ENCODE assay signal across 8 cellular contexts in the genomic region with DNA sequence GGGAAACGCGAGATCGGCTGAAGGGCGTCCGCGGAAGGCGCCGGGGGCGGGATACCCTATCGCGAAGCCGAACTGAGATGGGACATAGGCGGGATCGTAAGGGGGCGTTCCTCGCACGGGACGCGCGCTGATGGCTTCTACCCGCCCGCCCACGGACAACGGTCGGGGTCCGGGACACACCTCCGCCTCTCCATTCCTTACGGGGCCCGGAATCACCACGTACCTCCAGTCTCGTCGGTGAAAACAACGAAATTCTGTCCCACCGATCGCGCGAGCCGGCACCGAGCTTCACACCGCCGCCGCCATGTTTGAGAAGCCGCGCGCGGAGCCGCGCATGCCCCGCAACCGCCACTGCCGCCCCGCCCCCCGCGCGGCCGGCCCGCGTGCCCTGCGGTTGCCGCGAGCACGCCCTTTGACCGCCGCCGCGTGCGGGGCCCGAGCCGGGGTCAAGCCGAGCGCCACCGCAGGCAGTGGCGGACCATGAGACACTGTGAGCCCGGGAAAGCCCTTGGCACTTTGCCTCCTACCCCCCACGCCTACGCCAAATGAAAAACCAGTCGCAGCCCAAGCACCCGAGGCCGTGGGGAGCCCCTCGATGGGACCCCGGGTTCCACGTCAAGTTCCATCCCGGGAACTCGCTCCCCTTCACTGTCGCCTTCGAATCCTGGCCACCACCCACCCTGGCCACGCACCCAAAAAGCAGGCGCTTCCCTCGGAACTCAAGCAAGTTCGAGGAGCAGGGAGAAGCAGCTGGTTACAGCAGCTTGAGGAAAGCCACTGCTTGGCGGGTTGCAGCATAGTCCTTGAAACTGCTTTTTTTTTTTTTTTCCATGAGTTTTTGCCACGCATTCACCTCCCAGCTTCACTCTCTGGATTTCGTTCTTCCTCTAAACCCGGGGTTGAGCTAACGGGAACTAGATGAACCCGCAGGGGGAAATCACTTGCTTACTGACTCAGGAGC. TPM values are rescaled to one million over a fixed set of nuclear protein-coding genes. Genes with fewer than 3 reads are reported as not detected.
DNase-seq lines count a peak whose midpoint lies in the region; ATAC-seq, FAIRE-seq and TF ChIP-seq lines count a peak whose summit lies in the region.

A gene (minus strand): TSS at position 320 of the 961 bp plus-strand sequence. CDS start 20,617 bp downstream, outside the sequence.

- TF ChIP-seq CTCF in IMR-90 (conservative IDR thresholded peaks at IDR 0.05; ENCODE audit: low read depth, low read length) (no peak), WERI-Rb-1 (IDR thresholded peaks at IDR 0.05; ENCODE audit: low read depth, low read length) (no peak), kidney (IDR thresholded peaks at IDR 0.05; ENCODE audit: borderline replicate concordance, extremely low read depth, insufficient read depth) (no peak)

- intact Hi-C loops in IMR-90 (cut with micrococcal nuclease) = no loop called here
- intact Hi-C loops in kidney (cut with DNase I) = no loop called here

- CTCF ChIA-PET in IMR-90 (lab: Yijun Ruan, JAX) = interaction anchor here (0.6 kb wide), 2 partner anchors 13 to 54 kb away, joined by 4 to 6 read pairs; no protein-coding TSS in a partner anchor

- peak within 1 kb of the TSS; percentile 81 for H3K4me2 ChIP-seq in IMR-90 (ENCODE audit: low read depth, low read length)

- H2AK5ac ChIP-seq in IMR-90 (ENCODE audit: low read depth, low read length) = no peak within 1 kb of the TSS

- H3K9ac ChIP-seq in IMR-90 (ENCODE audit: low read depth, low read length) = peak within 1 kb of the TSS; percentile 54
- no peak within 1 kb of the TSS for H3K9ac ChIP-seq in kidney (ENCODE audit: low read length in 2 of 2)

- H3K9me3 ChIP-seq in CD4-positive, CD25-positive, alpha-beta regulatory T cell (ENCODE audit: control insufficient read depth in 2 of 2, low read length in 2 of 2) = no peaks in the 10 kb centered on the region
- H3K9me3 ChIP-seq in IMR-90 (ENCODE audit: control insufficient read depth, insufficient read depth, low read length) = no peaks in the 10 kb centered on the region
- H3K9me3 ChIP-seq in WERI-Rb-1 (ENCODE audit: severe bottlenecking) = no peaks in the 10 kb centered on the region
- H3K9me3 ChIP-seq in kidney (ENCODE audit: control insufficient read depth in 1 of 2, low read length in 2 of 2) = no peaks in the 10 kb centered on the region

- H3K4ac ChIP-seq in IMR-90 (ENCODE audit: low read depth, low read length) = 0 out of 2 replicates have a peak within 1 kb of the TSS, but pooled peaks have one; percentile 22

- dilution Hi-C loops in IMR-90 (cut with HindIII; ENCODE audit: low sequenced_read_pairs, unreplicated experiment) = no loop called here

- no peak for FAIRE-seq in kidney (lab: Jason Lieb, UNC)

- no peaks in the 10 kb centered on the region for H4K20me1 ChIP-seq in IMR-90 (ENCODE audit: insufficient read depth, low read length)

- no peak within 1 kb of the TSS for H3K23ac ChIP-seq in IMR-90 (ENCODE audit: low read depth, low read length)

- H3K9me1 ChIP-seq in IMR-90 (ENCODE audit: insufficient read depth, low read length) = no peaks in the 10 kb centered on the region

- no TSS peak for BruUV-seq in IMR-90 (replicated peaks; lab: Mats Ljungman, UMichigan)

- no peak for TF ChIP-seq POLR2A in IMR-90 (IDR thresholded peaks at IDR 0.05; ENCODE audit: low read depth, low read length)

- no peaks in the 10 kb centered on the region for H3K9me3 Mint-ChIP-seq in CD4-positive, CD25-positive, alpha-beta regulatory T cell
- H3K9me3 Mint-ChIP-seq in central memory CD8-positive, alpha-beta T cell = no peaks in the 10 kb centered on the region

- POLR2A ChIA-PET in IMR-90 (lab: Charles Lee; ENCODE audit: unreplicated experiment) = no interaction called here

- DNase-seq in CD4-positive, CD25-positive, alpha-beta regulatory T cell = peak; percentile 2 to 33 (median 20)
- DNase-seq in IMR-90 (peak; percentile 21), WERI-Rb-1 (peak; percentile 57), kidney (peak; percentile 72), T1000 (lab: John Stamatoyannopoulos, UW) (no peak)
- no peak for DNase-seq in central memory CD8-positive, alpha-beta T cell (ENCODE audit: low spot score in 2 of 2)
- DNase-seq in stimulated activated CD4-positive, alpha-beta T cell treated with anti-CD3 and anti-CD28 coated beads, Interleukin-15, amount 100 ng/mL, for 24 hours = peak; percentile 58

- no peak within 1 kb of the TSS for H3K27ac ChIP-seq in CD4-positive, CD25-positive, alpha-beta regulatory T cell (ENCODE audit: insufficient read depth, low read length, poor library complexity, severe bottlenecking)
- H3K27ac ChIP-seq in IMR-90 (ENCODE audit: insufficient read depth, low read length) = peak within 1 kb of the TSS; percentile 61; the same call in 1 of the 2 replicates
- peak within 1 kb of the TSS; percentile 90 for H3K27ac ChIP-seq in WERI-Rb-1
- no peak within 1 kb of the TSS for H3K27ac ChIP-seq in kidney (ENCODE audit: low read depth in 2 of 2, low read length in 2 of 2)

- no peak within 1 kb of the TSS for H2BK5ac ChIP-seq in IMR-90 (ENCODE audit: low read depth, low read length, poor library complexity, severe bottlenecking)

- H2AK9ac ChIP-seq in IMR-90 (replicated peaks; ENCODE audit: low read depth, low read length, poor library complexity) = peak within 1 kb of the TSS; percentile 87

- 39% methylated on average over 36 of the region's 96 CpGs; no CpG with 5 or more reads in 1 of the 2 experiments for WGBS in IMR-90 (ENCODE audit: extremely low coverage in 2 of 2, insufficient read length in 1 of 2), 2 experiments

- ATAC-seq in CD4-positive, CD25-positive, alpha-beta regulatory T cell (ENCODE audit: low read depth in 2 of 2) = peak; percentile 40 to 50
- peak; percentile 87 for ATAC-seq in IMR-90 (ENCODE audit: low read depth)
- ATAC-seq in central memory CD8-positive, alpha-beta T cell (replicated peaks; ENCODE audit: extremely low read depth, poor library complexity, severe bottlenecking) = peak; percentile 32
- no peak for ATAC-seq in GM19328 (IDR thresholded peaks at IDR 0.05; ENCODE audit: unreplicated experiment)

- no peak within 1 kb of the TSS for H3K56ac ChIP-seq in IMR-90 (ENCODE audit: extremely low read depth, insufficient read depth, low read length)

- H4K5ac ChIP-seq in IMR-90 (ENCODE audit: low read depth, low read length) = peak within 1 kb of the TSS; percentile 30; the same call in 1 of the 2 replicates

- H3K27me3 Mint-ChIP-seq in CD4-positive, CD25-positive, alpha-beta regulatory T cell = peaks cover 18% of the 10 kb centered on the region
- H3K27me3 Mint-ChIP-seq in central memory CD8-positive, alpha-beta T cell = peaks cover 13% of the 10 kb centered on the region

- no peak within 1 kb of the TSS for H3K4me3 ChIP-seq in CD4-positive, CD25-positive, alpha-beta regulatory T cell (ENCODE audit: low read depth, low read length)
- peak within 1 kb of the TSS; percentile 99 for H3K4me3 ChIP-seq in IMR-90 (ENCODE audit: insufficient read depth, low read depth, low read length)
- H3K4me3 ChIP-seq in WERI-Rb-1 (ENCODE audit: low read depth, low read length) = peak within 1 kb of the TSS; percentile 59
- H3K4me3 ChIP-seq in kidney (ENCODE audit: low read length in 2 of 2) = peak within 1 kb of the TSS; percentile 44 to 57

- H3K36me3 ChIP-seq in CD4-positive, CD25-positive, alpha-beta regulatory T cell (ENCODE audit: control insufficient read depth, insufficient read depth, low read length) = no peaks in the 10 kb centered on the region
- H3K36me3 ChIP-seq in IMR-90 (ENCODE audit: control insufficient read depth, insufficient read depth, low read length) (no peaks in the 10 kb centered on the region), WERI-Rb-1 (no peaks in the 10 kb centered on the region), kidney (ENCODE audit: control insufficient read depth in 1 of 2, insufficient read depth in 2 of 2, low read length in 2 of 2) (no peaks in the 10 kb centered on the region)

- H3K27ac Mint-ChIP-seq in CD4-positive, CD25-positive, alpha-beta regulatory T cell = peak within 1 kb of the TSS in 1 of 3 donors; percentile 52
- H3K27ac Mint-ChIP-seq in central memory CD8-positive, alpha-beta T cell (ENCODE audit: low read depth) = no peak within 1 kb of the TSS

- in situ Hi-C loops in IMR-90 (cut with MboI; ENCODE audit: low sequenced_read_pairs) = loop anchor here (25.0 kb wide), 1 partner anchor 592 kb away; no protein-coding TSS in a partner anchor

- TF ChIP-seq RAD21 in IMR-90 (IDR thresholded peaks at IDR 0.05; ENCODE audit: low read length) = no peak

- no peak within 1 kb of the TSS for H2BK120ac ChIP-seq in IMR-90 (ENCODE audit: low read depth, low read length)

- no peaks in the 10 kb centered on the region for H3K36me3 Mint-ChIP-seq in CD4-positive, CD25-positive, alpha-beta regulatory T cell
- H3K36me3 Mint-ChIP-seq in central memory CD8-positive, alpha-beta T cell (ENCODE audit: insufficient read depth) = no peaks in the 10 kb centered on the region

- no peak within 1 kb of the TSS for H2BK15ac ChIP-seq in IMR-90 (ENCODE audit: low read depth, low read length)

- H4K8ac ChIP-seq in IMR-90 (ENCODE audit: low read depth in 2 of 2, low read length in 2 of 2) = peak within 1 kb of the TSS in 1 of 2 experiments; percentile 69; a peak in 1 of 4 replicates

- peaks cover 8% of the 10 kb centered on the region for H3K27me3 ChIP-seq in CD4-positive, CD25-positive, alpha-beta regulatory T cell (ENCODE audit: control insufficient read depth, insufficient read depth, low read length)
- H3K27me3 ChIP-seq in IMR-90 (ENCODE audit: control insufficient read depth, insufficient read depth, low read length) = peaks cover 5% of the 10 kb centered on the region
- H3K27me3 ChIP-seq in WERI-Rb-1 (ENCODE audit: insufficient read depth, low read depth, severe bottlenecking) = peaks cover 29% of the 10 kb centered on the region

- peak within 1 kb of the TSS; percentile 10; the same call in 1 of the 2 replicates for H2BK20ac ChIP-seq in IMR-90 (ENCODE audit: low read depth, low read length)

- peak within 1 kb of the TSS; percentile 69 to 85 (median 82) for H3K4me3 Mint-ChIP-seq in CD4-positive, CD25-positive, alpha-beta regulatory T cell
- H3K4me3 Mint-ChIP-seq in central memory CD8-positive, alpha-beta T cell = peak within 1 kb of the TSS; percentile 74

- 0 out of 2 replicates have a peak within 1 kb of the TSS, but pooled peaks have one; percentile 25 for H3K14ac ChIP-seq in IMR-90 (replicated peaks; ENCODE audit: low read depth, low read length)

- H3K18ac ChIP-seq in IMR-90 (ENCODE audit: low read depth, low read length) = peak within 1 kb of the TSS; percentile 64; the same call in 1 of the 2 replicates

- H3K79me1 ChIP-seq in IMR-90 (ENCODE audit: low read depth in 1 of 2, low read length in 2 of 2) = no peaks in the 10 kb centered on the region

- H3K4me1 Mint-ChIP-seq in CD4-positive, CD25-positive, alpha-beta regulatory T cell = peaks cover 0 to 12% (median 0%) of the 10 kb centered on the region in 4 donors
- no peaks in the 10 kb centered on the region for H3K4me1 Mint-ChIP-seq in central memory CD8-positive, alpha-beta T cell

- H3K4me1 ChIP-seq in CD4-positive, CD25-positive, alpha-beta regulatory T cell (ENCODE audit: control insufficient read depth, insufficient read depth, low read length, poor library complexity, severe bottlenecking) = no peaks in the 10 kb centered on the region
- H3K4me1 ChIP-seq in IMR-90 (ENCODE audit: control insufficient read depth, insufficient read depth, low read length) (0 out of 2 replicates have a peak, but pooled peaks cover 1% of the 10 kb centered on the region), kidney (ENCODE audit: control insufficient read depth in 1 of 2, insufficient read depth in 1 of 2, low read depth in 1 of 2, low read length in 2 of 2) (no peaks in the 10 kb centered on the region)

- no peak within 1 kb of the TSS for H4K91ac ChIP-seq in IMR-90 (ENCODE audit: insufficient read depth, low read depth, low read length)

- H2AFZ ChIP-seq in IMR-90 (replicated peaks; ENCODE audit: low read length, poor library complexity) = peak within 1 kb of the TSS; percentile 88

RNA-seq across cellular contexts. Expression of the gene that starts here (rescaled TPM):
- 0.22 TPM for total RNA-seq in CD4-positive, CD25-positive, alpha-beta regulatory T cell
- polyA plus RNA-seq in CD4-positive, CD25-positive, alpha-beta regulatory T cell = under 1 TPM in 3 of 4 donors, not detected in 1; 0.19 to 0.73 (median 0.38) TPM
- total RNA-seq in IMR-90 (2012; rRNA removed) (1.3 and 1.7 TPM in 2 replicates), kidney (1.4 TPM)
- polyA plus RNA-seq in IMR-90 (2012; rRNA removed) (1.1 and 1.7 TPM in 2 replicates), kidney (ENCODE audit: insufficient read depth, low read depth, low replicate concordance) (1.3 TPM)
- polyA plus RNA-seq in IMR-90 (2012; cell fraction: cytosol; rRNA removed) = 0.29 and 0.60 TPM in 2 replicates
- 0.84 and 3.2 TPM in 2 replicates for polyA plus RNA-seq in IMR-90 (2012; cell fraction: nucleus; rRNA removed; ENCODE audit: low replicate concordance)

Comparison
In these comparisons a context has a peak if more than half of its experiments do, and no peak if none do; other contexts are left out.
1. Peak in DNase-seq and ATAC-seq in CD4-positive, CD25-positive, alpha-beta regulatory T cell; RNA of the gene not detected or under 1 TPM.
2. DNase-seq: peak in IMR-90 (single experiment), WERI-Rb-1 (single experiment), kidney (single experiment) and stimulated activated CD4-positive, alpha-beta T cell treated with anti-CD3 and anti-CD28 coated beads, Interleukin-15, amount 100 ng/mL, for 24 hours (single experiment); none in central memory CD8-positive, alpha-beta T cell (0 of 2) and T1000 (single experiment).
3. H3K27ac ChIP-seq: peak in IMR-90 (single experiment) and WERI-Rb-1 (single experiment); none in CD4-positive, CD25-positive, alpha-beta regulatory T cell (single experiment) and kidney (0 of 2).